ENCODE assay signal across 12 cellular contexts in genomic region chr18:11883153-11883552, GRCh38. TPM values are rescaled to one million over a fixed set of nuclear protein-coding genes. Genes with fewer than 3 reads are reported as not detected.
DNase-seq lines count a peak whose midpoint lies in the region; ATAC-seq lines count a peak whose summit lies in the region.
"Had no signal": no experiment of that assay in that cellular context is flagged by ENCODE, and none has a peak within 500 bp of the region (broad histone marks: within the 10 kb centered on the region; RNA-seq: fewer than 3 reads in every experiment).

No MANE protein-coding gene starts in this region.

- no peaks in the 10 kb centered on the region for H3K9me3 Mint-ChIP-seq in activated naive CD4-positive, alpha-beta T cell treated with anti-CD3 and anti-CD28 coated beads, Interleukin-2, amount 10 ng/mL, durations not matched to agents 7 days and 5 days
- H3K9me3 Mint-ChIP-seq in activated CD4-positive, alpha-beta memory T cell treated with anti-CD3 and anti-CD28 coated beads, Interleukin-2, amount 10 ng/mL, durations not matched to agents 7 days and 5 days: no peaks in the 10 kb centered on the region
- H3K9me3 Mint-ChIP-seq: neural crest cell had no signal

- ATAC-seq in GM18499 (IDR thresholded peaks at IDR 0.05; ENCODE audit: insufficient read depth, unreplicated experiment) (peak; percentile 58), GM21723 (IDR thresholded peaks at IDR 0.05; ENCODE audit: unreplicated experiment) (peak; percentile 74), HG03575 (IDR thresholded peaks at IDR 0.05; ENCODE audit: extremely low read depth, insufficient number of reproducible peaks, low FRiP score, unreplicated experiment) (peak; percentile 78)
- ATAC-seq: activated CD4-positive, alpha-beta T cell treated with anti-CD3 and anti-CD28 coated beads for 36 hours had no signal

- CTCF ChIA-PET in activated naive CD4-positive, alpha-beta T cell treated with anti-CD3 and anti-CD28 coated beads, Interleukin-2, amount 10 ng/mL, durations not matched to agents 7 days and 5 days (lab: Charles Lee): no interaction called here
- CTCF ChIA-PET in activated CD4-positive, alpha-beta memory T cell treated with anti-CD3 and anti-CD28 coated beads, Interleukin-2, amount 10 ng/mL, durations not matched to agents 7 days and 5 days (lab: Charles Lee): no interaction called here

- H3K27me3 Mint-ChIP-seq in activated naive CD4-positive, alpha-beta T cell treated with anti-CD3 and anti-CD28 coated beads, Interleukin-2, amount 10 ng/mL, durations not matched to agents 7 days and 5 days: no peaks in the 10 kb centered on the region
- H3K27me3 Mint-ChIP-seq in activated CD4-positive, alpha-beta memory T cell treated with anti-CD3 and anti-CD28 coated beads, Interleukin-2, amount 10 ng/mL, durations not matched to agents 7 days and 5 days: no peaks in the 10 kb centered on the region
- H3K27me3 Mint-ChIP-seq: activated CD4-positive, alpha-beta T cell treated with anti-CD3 and anti-CD28 coated beads for 36 hours had no signal

- DNase-seq in globus pallidus (ENCODE audit: low spot score) (peak; percentile 29), activated gamma-delta T cell treated with Interleukin-2 at 50 U/mL for 16 hours (no peak), GOT3 (lab: John Stamatoyannopoulos, UW) (no peak)
- no peak for DNase-seq in activated naive CD4-positive, alpha-beta T cell treated with anti-CD3 and anti-CD28 coated beads, Interleukin-2, amount 10 ng/mL, durations not matched to agents 7 days and 5 days
- DNase-seq in activated CD4-positive, alpha-beta memory T cell treated with anti-CD3 and anti-CD28 coated beads, Interleukin-2, amount 10 ng/mL, durations not matched to agents 7 days and 5 days: no peak
- DNase-seq: activated CD4-positive, alpha-beta T cell treated with anti-CD3 and anti-CD28 coated beads for 36 hours; gastrocnemius medialis; NCI-H774 had no signal

- H3K4me3 Mint-ChIP-seq in activated naive CD4-positive, alpha-beta T cell treated with anti-CD3 and anti-CD28 coated beads, Interleukin-2, amount 10 ng/mL, durations not matched to agents 7 days and 5 days: no peak overlapping the region
- no peak overlapping the region for H3K4me3 Mint-ChIP-seq in activated CD4-positive, alpha-beta memory T cell treated with anti-CD3 and anti-CD28 coated beads, Interleukin-2, amount 10 ng/mL, durations not matched to agents 7 days and 5 days
- H3K4me3 Mint-ChIP-seq: activated CD4-positive, alpha-beta T cell treated with anti-CD3 and anti-CD28 coated beads for 36 hours; neural crest cell had no signal

- peaks cover 20% of the 10 kb centered on the region for H3K36me3 Mint-ChIP-seq in activated naive CD4-positive, alpha-beta T cell treated with anti-CD3 and anti-CD28 coated beads, Interleukin-2, amount 10 ng/mL, durations not matched to agents 7 days and 5 days
- peaks cover 28% of the 10 kb centered on the region for H3K36me3 Mint-ChIP-seq in activated CD4-positive, alpha-beta memory T cell treated with anti-CD3 and anti-CD28 coated beads, Interleukin-2, amount 10 ng/mL, durations not matched to agents 7 days and 5 days (ENCODE audit: low read depth)

- H3K4me1 Mint-ChIP-seq in activated naive CD4-positive, alpha-beta T cell treated with anti-CD3 and anti-CD28 coated beads, Interleukin-2, amount 10 ng/mL, durations not matched to agents 7 days and 5 days: no peaks in the 10 kb centered on the region
- peaks cover 9% of the 10 kb centered on the region for H3K4me1 Mint-ChIP-seq in activated CD4-positive, alpha-beta memory T cell treated with anti-CD3 and anti-CD28 coated beads, Interleukin-2, amount 10 ng/mL, durations not matched to agents 7 days and 5 days
- H3K4me1 Mint-ChIP-seq: neural crest cell had no signal

- no peak overlapping the region for H3K27ac Mint-ChIP-seq in activated naive CD4-positive, alpha-beta T cell treated with anti-CD3 and anti-CD28 coated beads, Interleukin-2, amount 10 ng/mL, durations not matched to agents 7 days and 5 days
- H3K27ac Mint-ChIP-seq in activated CD4-positive, alpha-beta memory T cell treated with anti-CD3 and anti-CD28 coated beads, Interleukin-2, amount 10 ng/mL, durations not matched to agents 7 days and 5 days: no peak overlapping the region
- H3K27ac Mint-ChIP-seq: activated CD4-positive, alpha-beta T cell treated with anti-CD3 and anti-CD28 coated beads for 36 hours had no signal

- POLR2A ChIA-PET in activated CD4-positive, alpha-beta memory T cell treated with anti-CD3 and anti-CD28 coated beads, Interleukin-2, amount 10 ng/mL, durations not matched to agents 7 days and 5 days (lab: Charles Lee): no interaction called here

RNA-seq across cellular contexts. Expression of gene MPPE1, which starts 25.0 kb away (rescaled TPM):
- 10 to 100 TPM; 51.0 to 54.4 TPM for total RNA-seq in activated CD4-positive, alpha-beta memory T cell treated with anti-CD3 and anti-CD28 coated beads, Interleukin-2, amount 10 ng/mL, durations not matched to agents 7 days and 5 days

RNA-seq across cellular contexts. Expression of gene CHMP1B, which starts 31.9 kb away (rescaled TPM):
- total RNA-seq in activated CD4-positive, alpha-beta memory T cell treated with anti-CD3 and anti-CD28 coated beads, Interleukin-2, amount 10 ng/mL, durations not matched to agents 7 days and 5 days: 10 to 100 TPM; 26.8 to 28.0 TPM
